In the genomic region with DNA sequence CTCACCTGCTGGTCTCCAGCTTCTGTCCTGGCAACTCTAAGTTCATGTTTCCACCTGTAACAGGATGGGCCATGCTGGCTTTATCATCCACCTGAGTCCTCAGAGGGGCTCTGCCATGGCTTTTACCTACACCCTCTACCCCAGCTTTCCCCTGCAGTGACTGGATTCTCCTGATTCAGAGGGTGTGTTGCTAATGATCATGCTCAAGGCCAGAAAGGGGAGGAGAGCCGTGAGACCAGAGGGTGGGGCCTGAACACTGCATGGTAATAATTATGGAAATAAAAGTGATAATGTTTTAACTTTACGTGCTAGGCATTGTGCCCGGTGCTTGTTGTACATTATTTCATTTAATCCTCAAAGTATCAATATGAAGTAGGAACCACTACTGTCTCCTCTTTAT, we compare ENCODE assay signal across 27 cellular contexts. TPM values are rescaled to one million over a fixed set of nuclear protein-coding genes. Genes with fewer than 3 reads are reported as not detected.
"Had no signal": no experiment of that assay in that cellular context is flagged by ENCODE, and none has a peak within 500 bp of the region (broad histone marks: within the 10 kb centered on the region; RNA-seq: fewer than 3 reads in every experiment).

No MANE protein-coding gene starts in this region.

- H3K27me3 ChIP-seq: neural progenitor cell, ovary, right lobe of liver, sigmoid colon, stomach, thyroid gland, tibial nerve, upper lobe of left lung, vagina had no signal

- H3K27me3 Mint-ChIP-seq: progenitor cell of endocrine pancreas; stimulated activated naive CD8-positive, alpha-beta T cell treated with anti-CD3 and anti-CD28 coated beads, Interleukin-15, Interleukin-2, amounts not matched to agents 100 ng/mL and 50 ng/mL, for 24 hours had no signal

- H3K4me3 Mint-ChIP-seq: naive B cell; natural killer cell; nephron; neural progenitor cell; stimulated activated effector memory CD8-positive, alpha-beta T cell treated with anti-CD3 and anti-CD28 coated beads, Interleukin-12 subunit alpha, Interleukin-12 subunit beta, amount 100 ng/mL, for 72 hours; stimulated activated naive B cell treated with anti-CD40 and anti-IgM and Interleukin-4, amounts not matched to agents 10 μg/mL and 1 μg/mL and 100 μg/mL, for 72 hours; stimulated activated naive CD8-positive, alpha-beta T cell treated with anti-CD3 and anti-CD28 coated beads, Interleukin-15, Interleukin-2, amounts not matched to agents 100 ng/mL and 50 ng/mL, for 24 hours had no signal

- H3K9ac ChIP-seq: neural progenitor cell had no signal

- DNase-seq: naive B cell; natural killer cell; occipital lobe; ovary; right cardiac atrium; right lobe of liver; sigmoid colon; small intestine; stimulated activated CD4-positive, alpha-beta T cell treated with anti-CD3 and anti-CD28 coated beads, Interleukin-15, amount 100 ng/mL, for 24 hours; stimulated activated CD4-positive, alpha-beta T cell treated with anti-CD3 and anti-CD28 coated beads, Interleukin-2, amount 100 ng/mL, for 24 hours; stimulated activated CD4-positive, alpha-beta T cell treated with anti-CD3 and anti-CD28 coated beads, Interleukin-2, amount 100 ng/mL, for 48 hours; stimulated activated CD4-positive, alpha-beta T cell treated with anti-CD3 and anti-CD28 coated beads, Interleukin-4, amount 100 ng/mL, for 24 hours; stimulated activated naive B cell treated with anti-CD40 and anti-IgM and Interleukin-4, amounts not matched to agents 10 μg/mL and 1 μg/mL and 100 μg/mL, for 72 hours; stimulated activated naive CD4-positive, alpha-beta T cell treated with Interleukin-2 at 50 U/mL for 16 hours; stomach; trophoblast cell; upper lobe of left lung had no signal

- H2AFZ ChIP-seq: neural progenitor cell had no signal

- ATAC-seq: natural killer cell; stimulated activated effector memory CD8-positive, alpha-beta T cell treated with anti-CD3 and anti-CD28 coated beads, Interleukin-12 subunit alpha, Interleukin-12 subunit beta, amount 100 ng/mL, for 72 hours; stimulated activated naive B cell treated with anti-CD40 and anti-IgM and Interleukin-4, amounts not matched to agents 10 μg/mL and 1 μg/mL and 100 μg/mL, for 72 hours had no signal

- H3K4me1 Mint-ChIP-seq: naive B cell; natural killer cell; stimulated activated effector memory CD8-positive, alpha-beta T cell treated with anti-CD3 and anti-CD28 coated beads, Interleukin-12 subunit alpha, Interleukin-12 subunit beta, amount 100 ng/mL, for 72 hours; stimulated activated naive B cell treated with anti-CD40 and anti-IgM and Interleukin-4, amounts not matched to agents 10 μg/mL and 1 μg/mL and 100 μg/mL, for 72 hours had no signal

- H3K4me2 ChIP-seq: neural progenitor cell had no signal

- H3K9me3 Mint-ChIP-seq: natural killer cell; nephron; neural progenitor cell; stimulated activated effector memory CD8-positive, alpha-beta T cell treated with anti-CD3 and anti-CD28 coated beads, Interleukin-12 subunit alpha, Interleukin-12 subunit beta, amount 100 ng/mL, for 72 hours; stimulated activated naive B cell treated with anti-CD40 and anti-IgM and Interleukin-4, amounts not matched to agents 10 μg/mL and 1 μg/mL and 100 μg/mL, for 72 hours; stimulated activated naive CD8-positive, alpha-beta T cell treated with anti-CD3 and anti-CD28 coated beads, Interleukin-15, Interleukin-2, amounts not matched to agents 100 ng/mL and 50 ng/mL, for 24 hours had no signal

- H3K36me3 Mint-ChIP-seq: naive B cell; natural killer cell; neural progenitor cell; stimulated activated effector memory CD8-positive, alpha-beta T cell treated with anti-CD3 and anti-CD28 coated beads, Interleukin-12 subunit alpha, Interleukin-12 subunit beta, amount 100 ng/mL, for 72 hours; stimulated activated naive B cell treated with anti-CD40 and anti-IgM and Interleukin-4, amounts not matched to agents 10 μg/mL and 1 μg/mL and 100 μg/mL, for 72 hours had no signal

- H3K36me3 ChIP-seq: neural progenitor cell, ovary, right lobe of liver, sigmoid colon, stomach, thoracic aorta, thyroid gland, tibial nerve, upper lobe of left lung, vagina had no signal

- H3K27ac Mint-ChIP-seq: naive B cell; natural killer cell; nephron; neural progenitor cell; progenitor cell of endocrine pancreas; stimulated activated effector memory CD8-positive, alpha-beta T cell treated with anti-CD3 and anti-CD28 coated beads, Interleukin-12 subunit alpha, Interleukin-12 subunit beta, amount 100 ng/mL, for 72 hours; stimulated activated naive B cell treated with anti-CD40 and anti-IgM and Interleukin-4, amounts not matched to agents 10 μg/mL and 1 μg/mL and 100 μg/mL, for 72 hours; stimulated activated naive CD8-positive, alpha-beta T cell treated with anti-CD3 and anti-CD28 coated beads, Interleukin-15, Interleukin-2, amounts not matched to agents 100 ng/mL and 50 ng/mL, for 24 hours had no signal

- H3K4me1 ChIP-seq: neural progenitor cell, right lobe of liver, sigmoid colon, stomach, thyroid gland, upper lobe of left lung, vagina had no signal

- FAIRE-seq: small intestine, urothelium cell line had no signal

- H3K4me3 ChIP-seq: neural progenitor cell, ovary, right lobe of liver, sigmoid colon, stomach, thoracic aorta, thyroid gland, tibial nerve, upper lobe of left lung, vagina had no signal

- H3K9me3 ChIP-seq: ovary, right lobe of liver, sigmoid colon, stomach, thoracic aorta, thyroid gland, tibial nerve, upper lobe of left lung, vagina had no signal

- H3K27ac ChIP-seq: neural progenitor cell, ovary, right lobe of liver, sigmoid colon, stomach, thoracic aorta, thyroid gland, tibial nerve, upper lobe of left lung, vagina had no signal

RNA-seq across cellular contexts. Expression of gene CNIH3, which starts 53.3 kb away (rescaled TPM):
- total RNA-seq: vagina had no signal
